In genomic region chr11:100808904-100809491, GRCh38 we compare ENCODE assay signal across 2 cellular contexts.
A peak's percentile ranks its signal among the peaks of the same experiment; 100 is the strongest.
TF ChIP-seq lines count a peak whose summit lies in the region.

No MANE protein-coding gene starts in this region.

TF ChIP-seq in IMR-90, 13 proteins besides CTCF, POLR2A, EP300 and RAD21:
- TF ChIP-seq CEBPB (IDR thresholded peaks at IDR 0.05; ENCODE audit: low read depth, low read length) (peak; percentile 13; the same call in 1 of the 2 replicates), BHLHE40 (IDR thresholded peaks at IDR 0.05; ENCODE audit: low read depth, low read length) (no peak), MXI1 (IDR thresholded peaks at IDR 0.05; ENCODE audit: borderline replicate concordance, low read depth, low read length) (no peak), MAFK (IDR thresholded peaks at IDR 0.05; ENCODE audit: low read depth, low read length) (no peak), USF2 (IDR thresholded peaks at IDR 0.05; ENCODE audit: low read depth, low read length) (no peak), FOS (IDR thresholded peaks at IDR 0.05; ENCODE audit: low read depth, low read length) (peak; percentile 14; the same call in 1 of the 2 replicates)

TF ChIP-seq in K562, 482 proteins besides CTCF, POLR2A, EP300 and RAD21 (continues in another document):
- TF ChIP-seq HOMEZ (CRISPR knock-in tag; IDR thresholded peaks at IDR 0.05) = no peak
- peak; percentile 73 for TF ChIP-seq FOXM1 (IDR thresholded peaks at IDR 0.05; ENCODE audit: low read depth)
- no peak for TF ChIP-seq FOXM1 (CRISPR knock-in tag; IDR thresholded peaks at IDR 0.05; ENCODE audit: low read depth)
- peak; percentile 83 for TF ChIP-seq HES1 (IDR thresholded peaks at IDR 0.05; ENCODE audit: low read depth)
- no peak for TF ChIP-seq MAZ (CRISPR knock-in tag; conservative IDR thresholded peaks at IDR 0.05 in 1 of 2, IDR thresholded peaks at IDR 0.05 in 1 of 2)
- TF ChIP-seq CBFA2T3 (IDR thresholded peaks at IDR 0.05) = peak; percentile 96
- TF ChIP-seq HCFC1 (IDR thresholded peaks at IDR 0.05; ENCODE audit: low read depth, low read length) = no peak
- TF ChIP-seq ARID1B (IDR thresholded peaks at IDR 0.05) = peak; percentile 95
- TF ChIP-seq MTA1 (IDR thresholded peaks at IDR 0.05; ENCODE audit: borderline replicate concordance) = peak; percentile 34; the same call in 1 of the 2 replicates
- peak in 1 of 2 experiments; percentile 42; a peak in 1 of 4 replicates for TF ChIP-seq FOXA3 (CRISPR knock-in tag; conservative IDR thresholded peaks at IDR 0.05 in 1 of 2, IDR thresholded peaks at IDR 0.05 in 1 of 2)
- TF ChIP-seq JUNB (CRISPR knock-in tag; conservative IDR thresholded peaks at IDR 0.05) = no peak; the same call in 1 of the 2 replicates
- TF ChIP-seq KLF16 (IDR thresholded peaks at IDR 0.05) = peak; percentile 83
- no peak for TF ChIP-seq POLR2G (IDR thresholded peaks at IDR 0.05; ENCODE audit: low read depth, low read length)
- peak in 1 of 2 experiments; percentile 76; a peak in 2 of 4 replicates for TF ChIP-seq ZMIZ1 (IDR thresholded peaks at IDR 0.05; ENCODE audit: low read depth in 2 of 2, low read length in 2 of 2)
- TF ChIP-seq TFAM (CRISPR knock-in tag; conservative IDR thresholded peaks at IDR 0.05) = no peak
- no peak for TF ChIP-seq ZFP91 (CRISPR knock-in tag; IDR thresholded peaks at IDR 0.05)
- TF ChIP-seq ZNF197 (CRISPR knock-in tag; IDR thresholded peaks at IDR 0.05; ENCODE audit: low read depth) = 0 out of 2 replicates have a peak, but pooled peaks have one; percentile 40
- no peak for TF ChIP-seq PREB (CRISPR knock-in tag; IDR thresholded peaks at IDR 0.05)
- no peak for TF ChIP-seq RFX5 (IDR thresholded peaks at IDR 0.05; ENCODE audit: low read depth, low read length)
- peak; percentile 59 for TF ChIP-seq ZNF766 (CRISPR knock-in tag; conservative IDR thresholded peaks at IDR 0.05)
- no peak for TF ChIP-seq HEY1 (CRISPR knock-in tag; IDR thresholded peaks at IDR 0.05; ENCODE audit: borderline replicate concordance)
- no peak for TF ChIP-seq GTF2F1 (IDR thresholded peaks at IDR 0.05; ENCODE audit: low read depth, low read length)
- TF ChIP-seq TSC22D4 (tag; IDR thresholded peaks at IDR 0.05) = no peak
- no peak for TF ChIP-seq ZNF707 (CRISPR knock-in tag; conservative IDR thresholded peaks at IDR 0.05)
- 0 out of 4 replicates have a peak, but pooled peaks of 1 of the 2 experiments have one; percentile 48 for TF ChIP-seq ARNT (IDR thresholded peaks at IDR 0.05)
- no peak for TF ChIP-seq TEAD1 (CRISPR knock-in tag; IDR thresholded peaks at IDR 0.05)
- TF ChIP-seq FOXA1 (IDR thresholded peaks at IDR 0.05; ENCODE audit: borderline replicate concordance) = no peak
- TF ChIP-seq USF2 (CRISPR knock-in tag; IDR thresholded peaks at IDR 0.05) = no peak
- no peak for TF ChIP-seq ZNF436 (CRISPR knock-in tag; IDR thresholded peaks at IDR 0.05)
- peak; percentile 55; the same call in 1 of the 2 replicates for TF ChIP-seq CEBPB (tag; IDR thresholded peaks at IDR 0.05)
- TF ChIP-seq NFATC3 (IDR thresholded peaks at IDR 0.05) = no peak
- peak in 1 of 2 experiments; percentile 55; a peak in 1 of 4 replicates for TF ChIP-seq ZNF639 (CRISPR knock-in tag; conservative IDR thresholded peaks at IDR 0.05 in 1 of 2, IDR thresholded peaks at IDR 0.05 in 1 of 2)
- no peak for TF ChIP-seq PHTF2 (CRISPR knock-in tag; IDR thresholded peaks at IDR 0.05)
- TF ChIP-seq THRAP3 (IDR thresholded peaks at IDR 0.05; ENCODE audit: borderline replicate concordance) = no peak
- TF ChIP-seq GTF2A2 (tag; IDR thresholded peaks at IDR 0.05) = no peak
- TF ChIP-seq SMARCA4 (IDR thresholded peaks at IDR 0.05) = peak; percentile 95
- TF ChIP-seq TRIM24 (IDR thresholded peaks at IDR 0.05) = peak; percentile 82 to 86
- no peak for TF ChIP-seq KHSRP (IDR thresholded peaks at IDR 0.05)
- no peak for TF ChIP-seq ZNF408 (CRISPR knock-in tag; IDR thresholded peaks at IDR 0.05; ENCODE audit: low read depth)
- TF ChIP-seq CREB1 (IDR thresholded peaks at IDR 0.05) = peak; percentile 23; the same call in 1 of the 2 replicates
- TF ChIP-seq CREB1 (CRISPR knock-in tag; IDR thresholded peaks at IDR 0.05) = no peak
- TF ChIP-seq FOXJ2 (tag; IDR thresholded peaks at IDR 0.05) = no peak
- no peak for TF ChIP-seq ZNF12 (CRISPR knock-in tag; IDR thresholded peaks at IDR 0.05)
- peak; percentile 76 for TF ChIP-seq NFIC (IDR thresholded peaks at IDR 0.05)
- TF ChIP-seq NKRF (IDR thresholded peaks at IDR 0.05; ENCODE audit: borderline replicate concordance) = no peak
- no peak for TF ChIP-seq MED1 (CRISPR knock-in tag; IDR thresholded peaks at IDR 0.05; ENCODE audit: borderline replicate concordance)
